Comparison of ENCODE assay signal across 1 cellular context in the genomic region with DNA sequence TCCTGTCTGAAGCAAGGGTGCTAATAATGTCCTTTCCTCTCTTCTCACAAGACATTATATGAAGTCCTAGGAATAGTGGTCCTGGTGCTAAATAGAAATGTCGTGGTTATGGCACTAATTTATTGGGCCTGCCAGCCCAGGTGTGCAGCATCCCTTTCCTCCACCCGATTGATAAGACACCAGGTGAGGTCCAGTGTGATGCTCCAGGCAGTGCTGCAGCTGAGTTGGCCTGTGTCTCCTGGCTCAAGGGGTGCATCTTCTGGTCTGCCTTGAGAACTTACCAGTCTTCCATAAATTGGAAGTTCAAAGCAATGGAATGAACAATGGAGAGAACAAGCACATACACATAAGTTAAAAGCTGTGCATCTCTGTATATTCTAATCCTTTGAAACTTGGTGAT.
TF ChIP-seq lines count a peak whose summit lies in the region.

No MANE protein-coding gene starts in this region.

TF ChIP-seq in HepG2, 621 proteins besides CTCF, POLR2A, EP300 and RAD21:
- TF ChIP-seq PAX8 (CRISPR knock-in tag; IDR thresholded peaks at IDR 0.05; ENCODE audit: borderline replicate concordance) (no peak), TBX2 (CRISPR knock-in tag; IDR thresholded peaks at IDR 0.05; ENCODE audit: borderline replicate concordance) (no peak), PAWR (CRISPR knock-in tag; IDR thresholded peaks at IDR 0.05; ENCODE audit: borderline replicate concordance) (no peak), RBM22 (optimal IDR thresholded peaks at IDR 0.05; ENCODE audit: low read length) (peak; percentile 63), ZNF121 (CRISPR knock-in tag; IDR thresholded peaks at IDR 0.05) (no peak), ZNF530 (CRISPR knock-in tag; IDR thresholded peaks at IDR 0.05; ENCODE audit: low read depth) (no peak), ATRX (CRISPR knock-in tag; IDR thresholded peaks at IDR 0.05; ENCODE audit: borderline replicate concordance) (no peak)
- TF ChIP-seq, protein P1, sequence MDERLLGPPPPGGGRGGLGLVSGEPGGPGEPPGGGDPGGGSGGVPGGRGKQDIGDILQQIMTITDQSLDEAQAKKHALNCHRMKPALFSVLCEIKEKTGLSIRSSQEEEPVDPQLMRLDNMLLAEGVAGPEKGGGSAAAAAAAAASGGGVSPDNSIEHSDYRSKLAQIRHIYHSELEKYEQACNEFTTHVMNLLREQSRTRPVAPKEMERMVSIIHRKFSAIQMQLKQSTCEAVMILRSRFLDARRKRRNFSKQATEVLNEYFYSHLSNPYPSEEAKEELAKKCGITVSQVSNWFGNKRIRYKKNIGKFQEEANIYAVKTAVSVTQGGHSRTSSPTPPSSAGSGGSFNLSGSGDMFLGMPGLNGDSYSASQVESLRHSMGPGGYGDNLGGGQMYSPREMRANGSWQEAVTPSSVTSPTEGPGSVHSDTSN (CRISPR knock-in tag; IDR thresholded peaks at IDR 0.05), result no peak
TF ChIP-seq in HepG2: peak in this region for 1.
